ENCODE assay signal across 9 cellular contexts in the genomic region with DNA sequence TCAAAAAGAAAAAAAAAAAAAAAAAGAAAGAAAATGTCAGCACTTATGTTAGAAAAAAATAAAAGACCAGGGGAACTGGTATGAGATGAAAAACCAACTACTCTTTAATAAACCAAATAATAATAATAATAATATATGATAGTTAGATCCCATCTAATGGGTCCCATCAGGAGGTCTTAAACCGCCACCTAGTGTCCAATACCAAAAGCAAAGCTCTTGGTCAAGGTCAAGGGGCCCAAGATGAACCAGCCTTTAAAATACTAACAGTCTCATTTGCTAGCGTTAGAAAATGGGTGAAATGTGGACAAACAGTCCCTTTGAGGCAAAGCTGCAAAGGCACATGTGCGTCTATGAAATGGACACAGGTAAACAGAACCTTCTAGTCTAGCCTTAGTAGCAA. TPM values are rescaled to one million over a fixed set of nuclear protein-coding genes. Genes with fewer than 3 reads are reported as not detected.
A peak's percentile ranks its signal among the peaks of the same experiment; 100 is the strongest.
DNase-seq lines count a peak whose midpoint lies in the region; ATAC-seq and TF ChIP-seq lines count a peak whose summit lies in the region.
"Had no signal": no experiment of that assay in that cellular context is flagged by ENCODE, and none has a peak within 500 bp of the region (broad histone marks: within the 10 kb centered on the region; RNA-seq: fewer than 3 reads in every experiment).

No MANE protein-coding gene starts in this region.

- TF ChIP-seq CTCF in C4-2B (conservative IDR thresholded peaks at IDR 0.05) (peak; percentile 50), HFF-Myc (IDR thresholded peaks at IDR 0.05; ENCODE audit: low read depth, low read length, missing control alignments) (peak; percentile 60), astrocyte of the cerebellum (IDR thresholded peaks at IDR 0.05; ENCODE audit: low read depth, low read length, missing control alignments) (peak; percentile 60)

- H3K27ac ChIP-seq in C4-2B: no peak overlapping the region
- H3K27ac ChIP-seq: SJSA1 had no signal

- H3K4me3 ChIP-seq in HFF-Myc (replicated peaks; ENCODE audit: low read depth, low read length): no peak overlapping the region
- no peak overlapping the region for H3K4me3 ChIP-seq in astrocyte of the cerebellum (ENCODE audit: low read depth, low read length)
- H3K4me3 ChIP-seq: SJSA1 had no signal

- in situ Hi-C loops in astrocyte of the cerebellum (cut with HindIII; ENCODE audit: low sequenced_read_pairs): no loop called here

- no peak for DNase-seq in HFF-Myc (ENCODE audit: extremely low read depth, low read depth)
- DNase-seq in astrocyte of the cerebellum (ENCODE audit: low read depth): no peak
- DNase-seq in kidney tubule cell (ENCODE audit: low spot score): peak; percentile 9
- no peak for DNase-seq in T-helper 2 cell
- no peak for DNase-seq in stimulated activated naive CD8-positive, alpha-beta T cell treated with anti-CD3 and anti-CD28 coated beads, Interleukin-15, Interleukin-2, amounts not matched to agents 100 U/mL and 50 U/mL, for 24 hours
- DNase-seq in cerebellum (ENCODE audit: low spot score): no peak

- ATAC-seq in GM21367 (IDR thresholded peaks at IDR 0.05; ENCODE audit: unreplicated experiment): no peak
- ATAC-seq in stimulated activated naive CD8-positive, alpha-beta T cell treated with anti-CD3 and anti-CD28 coated beads, Interleukin-15, Interleukin-2, amounts not matched to agents 100 U/mL and 50 U/mL, for 24 hours: no peak

RNA-seq across cellular contexts. Expression of gene BRAP, which starts 12.3 kb away (rescaled TPM):
- 18.8 TPM for total RNA-seq in cerebellum

RNA-seq across cellular contexts. Expression of gene ACAD10, which starts 12.3 kb away (rescaled TPM):
- 35.7 TPM for total RNA-seq in cerebellum
